ENCODE assay signal across 8 cellular contexts in the genomic region with DNA sequence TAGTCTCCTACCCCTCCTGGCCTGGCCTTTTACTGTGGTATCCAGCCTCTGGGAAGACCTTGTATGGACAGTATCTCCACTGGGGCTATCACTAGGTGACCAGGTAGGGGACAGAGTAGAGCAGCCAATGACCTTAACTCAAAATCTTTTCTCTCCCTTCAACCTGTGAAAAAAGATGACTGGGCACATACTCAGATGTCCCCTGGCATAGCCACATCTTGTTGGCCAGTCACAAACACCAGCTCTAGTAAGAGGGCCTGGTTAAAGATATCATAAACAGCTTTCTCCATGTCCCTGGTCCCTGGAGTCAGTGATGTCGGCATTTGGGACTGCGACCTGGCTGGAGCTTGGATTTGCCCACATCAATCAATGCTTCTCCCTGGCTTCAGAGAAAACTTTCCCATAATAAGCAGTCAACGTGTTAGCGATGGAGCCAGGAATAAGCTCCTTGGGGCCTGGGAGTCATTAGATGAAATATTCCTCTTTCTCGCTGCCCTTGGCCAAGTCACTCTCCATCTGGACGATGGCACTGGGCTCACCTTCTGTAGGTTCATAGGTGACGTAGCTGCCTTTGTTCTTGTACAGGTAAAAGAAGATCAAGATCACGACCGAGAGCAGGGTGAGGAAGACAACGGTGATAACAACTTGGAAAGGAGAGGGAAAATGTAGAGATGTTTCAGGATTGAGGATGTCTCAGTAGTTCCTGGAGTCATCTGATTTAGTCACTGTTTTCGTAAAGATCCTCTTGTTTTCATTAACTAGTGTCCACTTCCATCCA. TPM values are rescaled to one million over a fixed set of nuclear protein-coding genes. Genes with fewer than 3 reads are reported as not detected.
DNase-seq lines count a peak whose midpoint lies in the region; ATAC-seq and TF ChIP-seq lines count a peak whose summit lies in the region.

No MANE protein-coding gene starts in this region.

- peak overlapping the region; percentile 77 for H3K27ac Mint-ChIP-seq in activated CD4-positive, alpha-beta T cell treated with anti-CD3 and anti-CD28 coated beads, Interleukin-2, amount 10 ng/mL, durations not matched to agents 24 days and 14 days
- H3K27ac Mint-ChIP-seq in endothelial cell (ENCODE audit: unreplicated experiment) (peak overlapping the region; percentile 88), progenitor cell of endocrine pancreas (no peak overlapping the region)
- peak overlapping the region; percentile 85 for H3K27ac Mint-ChIP-seq in stimulated activated effector memory CD8-positive, alpha-beta T cell treated with anti-CD3 and anti-CD28 coated beads, Interleukin-12 subunit alpha, Interleukin-12 subunit beta, amount 100 ng/mL, for 72 hours

- DNase-seq in activated CD4-positive, alpha-beta T cell treated with anti-CD3 and anti-CD28 coated beads, Interleukin-2, amount 10 ng/mL, durations not matched to agents 24 days and 14 days: peak; percentile 61
- no peak for DNase-seq in activated CD4-positive, alpha-beta T cell treated with anti-CD3 and anti-CD28 coated beads, Interleukin-2, amount 50 U/mL, for 1 hour
- DNase-seq in SJSA1 (ENCODE audit: low read depth in 1 of 2, low spot score in 2 of 2) (no peak), endothelial cell (ENCODE audit: low spot score) (no peak), NCI-H1092 treated with DMSO at 0.1 percent for 48 hours (lab: John Stamatoyannopoulos, UW) (no peak), brain microvascular endothelial cell (no peak), progenitor cell of endocrine pancreas (ENCODE audit: low spot score, unreplicated experiment) (no peak)
- DNase-seq in stimulated activated effector memory CD8-positive, alpha-beta T cell treated with anti-CD3 and anti-CD28 coated beads, Interleukin-12 subunit alpha, Interleukin-12 subunit beta, amount 100 ng/mL, for 72 hours (ENCODE audit: low spot score in 2 of 2): no peak

- peaks cover 33% of the 10 kb centered on the region for H3K36me3 Mint-ChIP-seq in activated CD4-positive, alpha-beta T cell treated with anti-CD3 and anti-CD28 coated beads, Interleukin-2, amount 10 ng/mL, durations not matched to agents 24 days and 14 days (ENCODE audit: low read depth)
- H3K36me3 Mint-ChIP-seq in endothelial cell (ENCODE audit: low read depth, unreplicated experiment): peaks cover 41% of the 10 kb centered on the region
- H3K36me3 Mint-ChIP-seq in stimulated activated effector memory CD8-positive, alpha-beta T cell treated with anti-CD3 and anti-CD28 coated beads, Interleukin-12 subunit alpha, Interleukin-12 subunit beta, amount 100 ng/mL, for 72 hours: peaks cover 59% of the 10 kb centered on the region
- H3K36me3 Mint-ChIP-seq in progenitor cell of endocrine pancreas (ENCODE audit: insufficient read depth): peaks cover 17% of the 10 kb centered on the region

- peak overlapping the region; percentile 32 for H3K4me3 Mint-ChIP-seq in activated CD4-positive, alpha-beta T cell treated with anti-CD3 and anti-CD28 coated beads, Interleukin-2, amount 10 ng/mL, durations not matched to agents 24 days and 14 days
- peak overlapping the region; percentile 76 for H3K4me3 Mint-ChIP-seq in endothelial cell (ENCODE audit: unreplicated experiment)
- peak overlapping the region; percentile 18 for H3K4me3 Mint-ChIP-seq in stimulated activated effector memory CD8-positive, alpha-beta T cell treated with anti-CD3 and anti-CD28 coated beads, Interleukin-12 subunit alpha, Interleukin-12 subunit beta, amount 100 ng/mL, for 72 hours
- H3K4me3 Mint-ChIP-seq in progenitor cell of endocrine pancreas (ENCODE audit: low read depth): no peak overlapping the region

- H3K4me1 Mint-ChIP-seq in activated CD4-positive, alpha-beta T cell treated with anti-CD3 and anti-CD28 coated beads, Interleukin-2, amount 10 ng/mL, durations not matched to agents 24 days and 14 days: peaks cover 53% of the 10 kb centered on the region
- H3K4me1 Mint-ChIP-seq in endothelial cell (ENCODE audit: unreplicated experiment) (peaks cover 59% of the 10 kb centered on the region), progenitor cell of endocrine pancreas (ENCODE audit: low read depth) (peaks cover 3% of the 10 kb centered on the region)
- H3K4me1 Mint-ChIP-seq in stimulated activated effector memory CD8-positive, alpha-beta T cell treated with anti-CD3 and anti-CD28 coated beads, Interleukin-12 subunit alpha, Interleukin-12 subunit beta, amount 100 ng/mL, for 72 hours: peaks cover 55% of the 10 kb centered on the region

- peak; percentile 43 for ATAC-seq in stimulated activated effector memory CD8-positive, alpha-beta T cell treated with anti-CD3 and anti-CD28 coated beads, Interleukin-12 subunit alpha, Interleukin-12 subunit beta, amount 100 ng/mL, for 72 hours

- H3K27ac ChIP-seq in SJSA1 (peak overlapping the region; percentile 48; the same call in 1 of the 2 replicates), brain microvascular endothelial cell (no peak overlapping the region)

- no peaks in the 10 kb centered on the region for H3K9me3 Mint-ChIP-seq in activated CD4-positive, alpha-beta T cell treated with anti-CD3 and anti-CD28 coated beads, Interleukin-2, amount 10 ng/mL, durations not matched to agents 24 days and 14 days
- no peaks in the 10 kb centered on the region for H3K9me3 Mint-ChIP-seq in endothelial cell (ENCODE audit: unreplicated experiment)
- no peaks in the 10 kb centered on the region for H3K9me3 Mint-ChIP-seq in stimulated activated effector memory CD8-positive, alpha-beta T cell treated with anti-CD3 and anti-CD28 coated beads, Interleukin-12 subunit alpha, Interleukin-12 subunit beta, amount 100 ng/mL, for 72 hours
- no peaks in the 10 kb centered on the region for H3K9me3 Mint-ChIP-seq in progenitor cell of endocrine pancreas (ENCODE audit: low read depth)

- H3K4me1 ChIP-seq in SJSA1 (replicated peaks): peaks cover 21% of the 10 kb centered on the region

- intact Hi-C loops in activated CD4-positive, alpha-beta T cell treated with anti-CD3 and anti-CD28 coated beads, Interleukin-2, amount 10 ng/mL, durations not matched to agents 24 days and 14 days (cut with micrococcal nuclease): no loop called here

- peaks cover 76% of the 10 kb centered on the region for H3K36me3 ChIP-seq in SJSA1
- H3K36me3 ChIP-seq in brain microvascular endothelial cell (replicated peaks): peaks cover 41% of the 10 kb centered on the region

- H3K4me3 ChIP-seq in SJSA1 (no peak overlapping the region), brain microvascular endothelial cell (ENCODE audit: low read depth, low read length) (no peak overlapping the region)

- H3K9me3 ChIP-seq in SJSA1 (replicated peaks): no peaks in the 10 kb centered on the region

- no peaks in the 10 kb centered on the region for H3K27me3 Mint-ChIP-seq in activated CD4-positive, alpha-beta T cell treated with anti-CD3 and anti-CD28 coated beads, Interleukin-2, amount 10 ng/mL, durations not matched to agents 24 days and 14 days
- H3K27me3 Mint-ChIP-seq in endothelial cell (ENCODE audit: unreplicated experiment) (peaks cover 11% of the 10 kb centered on the region), progenitor cell of endocrine pancreas (no peaks in the 10 kb centered on the region)

- no peak for TF ChIP-seq CTCF in endothelial cell (IDR thresholded peaks at IDR 0.05; ENCODE audit: unreplicated experiment)
- TF ChIP-seq CTCF in brain microvascular endothelial cell (IDR thresholded peaks at IDR 0.05; ENCODE audit: low read depth, low read length, missing control alignments): no peak
- no peak for TF ChIP-seq CTCF in progenitor cell of endocrine pancreas (IDR thresholded peaks at IDR 0.05; ENCODE audit: unreplicated experiment)

- H3K27me3 ChIP-seq in SJSA1 (replicated peaks) (no peaks in the 10 kb centered on the region), brain microvascular endothelial cell (replicated peaks) (no peaks in the 10 kb centered on the region)

- in situ Hi-C loops in brain microvascular endothelial cell (cut with HindIII; ENCODE audit: low pct_ligation_motif_present, low sequenced_read_pairs): no loop called here

RNA-seq across cellular contexts. Expression of gene DAZAP2, which starts 7.0 kb away (rescaled TPM):
- 135 and 146 TPM in 2 replicates for total RNA-seq in activated CD4-positive, alpha-beta T cell treated with anti-CD3 and anti-CD28 coated beads, Interleukin-2, amount 10 ng/mL, durations not matched to agents 24 days and 14 days
- 79.9 and 153 TPM in 2 replicates for total RNA-seq in SJSA1 (2014; rRNA removed; shearing (Covaris generic))
- total RNA-seq in endothelial cell (ENCODE audit: unreplicated experiment) (28.1 TPM), progenitor cell of endocrine pancreas (103 and 106 TPM in 2 replicates)

RNA-seq across cellular contexts. Expression of gene SMAGP, which starts 24.6 kb away (rescaled TPM):
- 0.24 and 0.26 TPM in 2 replicates for total RNA-seq in activated CD4-positive, alpha-beta T cell treated with anti-CD3 and anti-CD28 coated beads, Interleukin-2, amount 10 ng/mL, durations not matched to agents 24 days and 14 days
- 22.8 and 32.5 TPM in 2 replicates for total RNA-seq in SJSA1 (2014; rRNA removed; shearing (Covaris generic))
- total RNA-seq in endothelial cell (ENCODE audit: unreplicated experiment): 167 TPM
- 9.1 and 11.0 TPM in 2 replicates for total RNA-seq in progenitor cell of endocrine pancreas

RNA-seq across cellular contexts. Expression of gene POU6F1, which starts 27.8 kb away (rescaled TPM):
- total RNA-seq in activated CD4-positive, alpha-beta T cell treated with anti-CD3 and anti-CD28 coated beads, Interleukin-2, amount 10 ng/mL, durations not matched to agents 24 days and 14 days: 5.1 and 9.0 TPM in 2 replicates
- total RNA-seq in SJSA1 (2014; rRNA removed; shearing (Covaris generic)): 1.2 and 5.8 TPM in 2 replicates
- total RNA-seq in endothelial cell (ENCODE audit: unreplicated experiment) (10.8 TPM), progenitor cell of endocrine pancreas (8.2 and 11.6 TPM in 2 replicates)
